In the genomic region with DNA sequence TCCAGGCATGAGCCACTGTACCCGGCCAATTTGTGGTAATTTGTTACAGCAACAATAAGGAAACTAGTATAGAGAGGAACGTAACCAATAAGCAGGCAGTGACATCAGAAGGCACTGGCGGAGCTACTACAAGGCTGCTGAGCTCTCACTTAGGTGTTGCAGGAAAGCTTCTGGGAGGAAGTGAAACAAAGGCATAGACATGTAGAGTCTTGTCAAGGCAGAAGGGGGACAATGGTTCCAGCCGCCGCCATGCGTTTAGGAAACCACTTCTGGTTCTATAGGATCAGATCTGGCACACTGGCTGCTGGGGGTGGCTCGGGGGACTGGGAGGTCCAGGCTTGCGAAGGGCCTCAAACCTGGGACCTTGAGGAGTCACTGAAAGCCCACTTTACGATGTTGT, we compare ENCODE assay signal across 1 cellular context.
A peak's percentile ranks its signal among the peaks of the same experiment; 100 is the strongest.
TF ChIP-seq lines count a peak whose summit lies in the region.

No MANE protein-coding gene starts in this region.

TF ChIP-seq in GM12878, 131 proteins besides CTCF, POLR2A, EP300 and RAD21 (continued from another document and continues in another):
- TF ChIP-seq, protein P1, sequence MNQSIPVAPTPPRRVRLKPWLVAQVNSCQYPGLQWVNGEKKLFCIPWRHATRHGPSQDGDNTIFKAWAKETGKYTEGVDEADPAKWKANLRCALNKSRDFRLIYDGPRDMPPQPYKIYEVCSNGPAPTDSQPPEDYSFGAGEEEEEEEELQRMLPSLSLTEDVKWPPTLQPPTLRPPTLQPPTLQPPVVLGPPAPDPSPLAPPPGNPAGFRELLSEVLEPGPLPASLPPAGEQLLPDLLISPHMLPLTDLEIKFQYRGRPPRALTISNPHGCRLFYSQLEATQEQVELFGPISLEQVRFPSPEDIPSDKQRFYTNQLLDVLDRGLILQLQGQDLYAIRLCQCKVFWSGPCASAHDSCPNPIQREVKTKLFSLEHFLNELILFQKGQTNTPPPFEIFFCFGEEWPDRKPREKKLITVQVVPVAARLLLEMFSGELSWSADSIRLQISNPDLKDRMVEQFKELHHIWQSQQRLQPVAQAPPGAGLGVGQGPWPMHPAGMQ (IDR thresholded peaks at IDR 0.05; ENCODE audit: borderline replicate concordance): no peak
- TF ChIP-seq ASH2L (IDR thresholded peaks at IDR 0.05; ENCODE audit: borderline replicate concordance, low read depth) (no peak), HDAC2 (IDR thresholded peaks at IDR 0.05) (no peak), NR2C1 (IDR thresholded peaks at IDR 0.05) (no peak), ZZZ3 (IDR thresholded peaks at IDR 0.05; ENCODE audit: control insufficient read depth, insufficient read length, low read depth) (no peak), RB1 (IDR thresholded peaks at IDR 0.05; ENCODE audit: borderline replicate concordance) (no peak; the same call in 1 of the 2 replicates), ZNF274 (IDR thresholded peaks at IDR 0.05; ENCODE audit: insufficient read depth, insufficient read length) (no peak), CHD4 (IDR thresholded peaks at IDR 0.05) (no peak), BACH1 (IDR thresholded peaks at IDR 0.05; ENCODE audit: borderline replicate concordance) (no peak; the same call in 1 of the 2 replicates), GABPA (IDR thresholded peaks at IDR 0.05; ENCODE audit: low read depth) (no peak), EED (IDR thresholded peaks at IDR 0.05; ENCODE audit: low read depth) (peak; percentile 88), PAX8 (IDR thresholded peaks at IDR 0.05) (peak; percentile 82; the same call in 1 of the 2 replicates), CBFB (IDR thresholded peaks at IDR 0.05; ENCODE audit: low read depth) (no peak), YBX1 (IDR thresholded peaks at IDR 0.05) (no peak), IRF4 (IDR thresholded peaks at IDR 0.05; ENCODE audit: low read depth, low read length) (peak; percentile 89), BCL11A (IDR thresholded peaks at IDR 0.05; ENCODE audit: low read depth, low read length) (peak; percentile 77), NFIC (IDR thresholded peaks at IDR 0.05; ENCODE audit: low read depth, low read length) (peak; percentile 35; the same call in 1 of the 2 replicates), TBL1XR1 (IDR thresholded peaks at IDR 0.05; ENCODE audit: low read depth, low read length) (no peak), ZSCAN29 (IDR thresholded peaks at IDR 0.05) (no peak), SIN3A (IDR thresholded peaks at IDR 0.05; ENCODE audit: low read depth, low read length) (no peak), RBBP5 (conservative IDR thresholded peaks at IDR 0.05) (no peak), NRF1 (conservative IDR thresholded peaks at IDR 0.05; ENCODE audit: low read depth, low read length) (no peak), EGR1 (IDR thresholded peaks at IDR 0.05; ENCODE audit: borderline replicate concordance in 1 of 2, low read depth in 2 of 2, low read length in 2 of 2) (no peak), STAT3 (IDR thresholded peaks at IDR 0.05; ENCODE audit: low read depth, low read length) (no peak), MXI1 (IDR thresholded peaks at IDR 0.05; ENCODE audit: low read depth, low read length) (no peak), KLF5 (IDR thresholded peaks at IDR 0.05; ENCODE audit: partially characterized antibody) (no peak), SIX5 (IDR thresholded peaks at IDR 0.05; ENCODE audit: low read depth, low read length, severe bottlenecking) (no peak), SP1 (IDR thresholded peaks at IDR 0.05; ENCODE audit: low read depth, low read length) (peak; percentile 64), RFX5 (IDR thresholded peaks at IDR 0.05; ENCODE audit: low read depth, low read length) (peak; percentile 75; the same call in 1 of the 2 replicates), STAT1 (conservative IDR thresholded peaks at IDR 0.05) (no peak)
- TF ChIP-seq, protein P2, sequence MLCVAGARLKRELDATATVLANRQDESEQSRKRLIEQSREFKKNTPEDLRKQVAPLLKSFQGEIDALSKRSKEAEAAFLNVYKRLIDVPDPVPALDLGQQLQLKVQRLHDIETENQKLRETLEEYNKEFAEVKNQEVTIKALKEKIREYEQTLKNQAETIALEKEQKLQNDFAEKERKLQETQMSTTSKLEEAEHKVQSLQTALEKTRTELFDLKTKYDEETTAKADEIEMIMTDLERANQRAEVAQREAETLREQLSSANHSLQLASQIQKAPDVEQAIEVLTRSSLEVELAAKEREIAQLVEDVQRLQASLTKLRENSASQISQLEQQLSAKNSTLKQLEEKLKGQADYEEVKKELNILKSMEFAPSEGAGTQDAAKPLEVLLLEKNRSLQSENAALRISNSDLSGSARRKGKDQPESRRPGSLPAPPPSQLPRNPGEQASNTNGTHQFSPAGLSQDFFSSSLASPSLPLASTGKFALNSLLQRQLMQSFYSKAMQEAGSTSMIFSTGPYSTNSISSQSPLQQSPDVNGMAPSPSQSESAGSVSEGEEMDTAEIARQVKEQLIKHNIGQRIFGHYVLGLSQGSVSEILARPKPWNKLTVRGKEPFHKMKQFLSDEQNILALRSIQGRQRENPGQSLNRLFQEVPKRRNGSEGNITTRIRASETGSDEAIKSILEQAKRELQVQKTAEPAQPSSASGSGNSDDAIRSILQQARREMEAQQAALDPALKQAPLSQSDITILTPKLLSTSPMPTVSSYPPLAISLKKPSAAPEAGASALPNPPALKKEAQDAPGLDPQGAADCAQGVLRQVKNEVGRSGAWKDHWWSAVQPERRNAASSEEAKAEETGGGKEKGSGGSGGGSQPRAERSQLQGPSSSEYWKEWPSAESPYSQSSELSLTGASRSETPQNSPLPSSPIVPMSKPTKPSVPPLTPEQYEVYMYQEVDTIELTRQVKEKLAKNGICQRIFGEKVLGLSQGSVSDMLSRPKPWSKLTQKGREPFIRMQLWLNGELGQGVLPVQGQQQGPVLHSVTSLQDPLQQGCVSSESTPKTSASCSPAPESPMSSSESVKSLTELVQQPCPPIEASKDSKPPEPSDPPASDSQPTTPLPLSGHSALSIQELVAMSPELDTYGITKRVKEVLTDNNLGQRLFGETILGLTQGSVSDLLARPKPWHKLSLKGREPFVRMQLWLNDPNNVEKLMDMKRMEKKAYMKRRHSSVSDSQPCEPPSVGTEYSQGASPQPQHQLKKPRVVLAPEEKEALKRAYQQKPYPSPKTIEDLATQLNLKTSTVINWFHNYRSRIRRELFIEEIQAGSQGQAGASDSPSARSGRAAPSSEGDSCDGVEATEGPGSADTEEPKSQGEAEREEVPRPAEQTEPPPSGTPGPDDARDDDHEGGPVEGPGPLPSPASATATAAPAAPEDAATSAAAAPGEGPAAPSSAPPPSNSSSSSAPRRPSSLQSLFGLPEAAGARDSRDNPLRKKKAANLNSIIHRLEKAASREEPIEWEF (IDR thresholded peaks at IDR 0.05; ENCODE audit: insufficient replicate concordance, low read depth, low read length): no peak
- TF ChIP-seq, protein P3, sequence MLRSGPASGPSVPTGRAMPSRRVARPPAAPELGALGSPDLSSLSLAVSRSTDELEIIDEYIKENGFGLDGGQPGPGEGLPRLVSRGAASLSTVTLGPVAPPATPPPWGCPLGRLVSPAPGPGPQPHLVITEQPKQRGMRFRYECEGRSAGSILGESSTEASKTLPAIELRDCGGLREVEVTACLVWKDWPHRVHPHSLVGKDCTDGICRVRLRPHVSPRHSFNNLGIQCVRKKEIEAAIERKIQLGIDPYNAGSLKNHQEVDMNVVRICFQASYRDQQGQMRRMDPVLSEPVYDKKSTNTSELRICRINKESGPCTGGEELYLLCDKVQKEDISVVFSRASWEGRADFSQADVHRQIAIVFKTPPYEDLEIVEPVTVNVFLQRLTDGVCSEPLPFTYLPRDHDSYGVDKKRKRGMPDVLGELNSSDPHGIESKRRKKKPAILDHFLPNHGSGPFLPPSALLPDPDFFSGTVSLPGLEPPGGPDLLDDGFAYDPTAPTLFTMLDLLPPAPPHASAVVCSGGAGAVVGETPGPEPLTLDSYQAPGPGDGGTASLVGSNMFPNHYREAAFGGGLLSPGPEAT (IDR thresholded peaks at IDR 0.05; ENCODE audit: low read depth): peak; percentile 85
- TF ChIP-seq, protein P4, sequence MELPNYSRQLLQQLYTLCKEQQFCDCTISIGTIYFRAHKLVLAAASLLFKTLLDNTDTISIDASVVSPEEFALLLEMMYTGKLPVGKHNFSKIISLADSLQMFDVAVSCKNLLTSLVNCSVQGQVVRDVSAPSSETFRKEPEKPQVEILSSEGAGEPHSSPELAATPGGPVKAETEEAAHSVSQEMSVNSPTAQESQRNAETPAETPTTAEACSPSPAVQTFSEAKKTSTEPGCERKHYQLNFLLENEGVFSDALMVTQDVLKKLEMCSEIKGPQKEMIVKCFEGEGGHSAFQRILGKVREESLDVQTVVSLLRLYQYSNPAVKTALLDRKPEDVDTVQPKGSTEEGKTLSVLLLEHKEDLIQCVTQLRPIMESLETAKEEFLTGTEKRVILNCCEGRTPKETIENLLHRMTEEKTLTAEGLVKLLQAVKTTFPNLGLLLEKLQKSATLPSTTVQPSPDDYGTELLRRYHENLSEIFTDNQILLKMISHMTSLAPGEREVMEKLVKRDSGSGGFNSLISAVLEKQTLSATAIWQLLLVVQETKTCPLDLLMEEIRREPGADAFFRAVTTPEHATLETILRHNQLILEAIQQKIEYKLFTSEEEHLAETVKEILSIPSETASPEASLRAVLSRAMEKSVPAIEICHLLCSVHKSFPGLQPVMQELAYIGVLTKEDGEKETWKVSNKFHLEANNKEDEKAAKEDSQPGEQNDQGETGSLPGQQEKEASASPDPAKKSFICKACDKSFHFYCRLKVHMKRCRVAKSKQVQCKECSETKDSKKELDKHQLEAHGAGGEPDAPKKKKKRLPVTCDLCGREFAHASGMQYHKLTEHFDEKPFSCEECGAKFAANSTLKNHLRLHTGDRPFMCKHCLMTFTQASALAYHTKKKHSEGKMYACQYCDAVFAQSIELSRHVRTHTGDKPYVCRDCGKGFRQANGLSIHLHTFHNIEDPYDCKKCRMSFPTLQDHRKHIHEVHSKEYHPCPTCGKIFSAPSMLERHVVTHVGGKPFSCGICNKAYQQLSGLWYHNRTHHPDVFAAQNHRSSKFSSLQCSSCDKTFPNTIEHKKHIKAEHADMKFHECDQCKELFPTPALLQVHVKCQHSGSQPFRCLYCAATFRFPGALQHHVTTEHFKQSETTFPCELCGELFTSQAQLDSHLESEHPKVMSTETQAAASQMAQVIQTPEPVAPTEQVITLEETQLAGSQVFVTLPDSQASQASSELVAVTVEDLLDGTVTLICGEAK (IDR thresholded peaks at IDR 0.05; ENCODE audit: borderline replicate concordance): no peak; the same call in 1 of the 2 replicates
- TF ChIP-seq, protein P5, sequence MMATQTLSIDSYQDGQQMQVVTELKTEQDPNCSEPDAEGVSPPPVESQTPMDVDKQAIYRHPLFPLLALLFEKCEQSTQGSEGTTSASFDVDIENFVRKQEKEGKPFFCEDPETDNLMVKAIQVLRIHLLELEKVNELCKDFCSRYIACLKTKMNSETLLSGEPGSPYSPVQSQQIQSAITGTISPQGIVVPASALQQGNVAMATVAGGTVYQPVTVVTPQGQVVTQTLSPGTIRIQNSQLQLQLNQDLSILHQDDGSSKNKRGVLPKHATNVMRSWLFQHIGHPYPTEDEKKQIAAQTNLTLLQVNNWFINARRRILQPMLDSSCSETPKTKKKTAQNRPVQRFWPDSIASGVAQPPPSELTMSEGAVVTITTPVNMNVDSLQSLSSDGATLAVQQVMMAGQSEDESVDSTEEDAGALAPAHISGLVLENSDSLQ (IDR thresholded peaks at IDR 0.05): no peak
- TF ChIP-seq, protein P6, sequence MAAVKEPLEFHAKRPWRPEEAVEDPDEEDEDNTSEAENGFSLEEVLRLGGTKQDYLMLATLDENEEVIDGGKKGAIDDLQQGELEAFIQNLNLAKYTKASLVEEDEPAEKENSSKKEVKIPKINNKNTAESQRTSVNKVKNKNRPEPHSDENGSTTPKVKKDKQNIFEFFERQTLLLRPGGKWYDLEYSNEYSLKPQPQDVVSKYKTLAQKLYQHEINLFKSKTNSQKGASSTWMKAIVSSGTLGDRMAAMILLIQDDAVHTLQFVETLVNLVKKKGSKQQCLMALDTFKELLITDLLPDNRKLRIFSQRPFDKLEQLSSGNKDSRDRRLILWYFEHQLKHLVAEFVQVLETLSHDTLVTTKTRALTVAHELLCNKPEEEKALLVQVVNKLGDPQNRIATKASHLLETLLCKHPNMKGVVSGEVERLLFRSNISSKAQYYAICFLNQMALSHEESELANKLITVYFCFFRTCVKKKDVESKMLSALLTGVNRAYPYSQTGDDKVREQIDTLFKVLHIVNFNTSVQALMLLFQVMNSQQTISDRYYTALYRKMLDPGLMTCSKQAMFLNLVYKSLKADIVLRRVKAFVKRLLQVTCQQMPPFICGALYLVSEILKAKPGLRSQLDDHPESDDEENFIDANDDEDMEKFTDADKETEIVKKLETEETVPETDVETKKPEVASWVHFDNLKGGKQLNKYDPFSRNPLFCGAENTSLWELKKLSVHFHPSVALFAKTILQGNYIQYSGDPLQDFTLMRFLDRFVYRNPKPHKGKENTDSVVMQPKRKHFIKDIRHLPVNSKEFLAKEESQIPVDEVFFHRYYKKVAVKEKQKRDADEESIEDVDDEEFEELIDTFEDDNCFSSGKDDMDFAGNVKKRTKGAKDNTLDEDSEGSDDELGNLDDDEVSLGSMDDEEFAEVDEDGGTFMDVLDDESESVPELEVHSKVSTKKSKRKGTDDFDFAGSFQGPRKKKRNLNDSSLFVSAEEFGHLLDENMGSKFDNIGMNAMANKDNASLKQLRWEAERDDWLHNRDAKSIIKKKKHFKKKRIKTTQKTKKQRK (IDR thresholded peaks at IDR 0.05; ENCODE audit: low read depth, low read length): no peak
- TF ChIP-seq, protein P7, sequence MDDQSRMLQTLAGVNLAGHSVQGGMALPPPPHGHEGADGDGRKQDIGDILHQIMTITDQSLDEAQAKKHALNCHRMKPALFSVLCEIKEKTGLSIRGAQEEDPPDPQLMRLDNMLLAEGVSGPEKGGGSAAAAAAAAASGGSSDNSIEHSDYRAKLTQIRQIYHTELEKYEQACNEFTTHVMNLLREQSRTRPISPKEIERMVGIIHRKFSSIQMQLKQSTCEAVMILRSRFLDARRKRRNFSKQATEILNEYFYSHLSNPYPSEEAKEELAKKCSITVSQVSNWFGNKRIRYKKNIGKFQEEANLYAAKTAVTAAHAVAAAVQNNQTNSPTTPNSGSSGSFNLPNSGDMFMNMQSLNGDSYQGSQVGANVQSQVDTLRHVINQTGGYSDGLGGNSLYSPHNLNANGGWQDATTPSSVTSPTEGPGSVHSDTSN (IDR thresholded peaks at IDR 0.05; ENCODE audit: insufficient replicate concordance, low read depth, low read length): no peak
- TF ChIP-seq, protein P8, sequence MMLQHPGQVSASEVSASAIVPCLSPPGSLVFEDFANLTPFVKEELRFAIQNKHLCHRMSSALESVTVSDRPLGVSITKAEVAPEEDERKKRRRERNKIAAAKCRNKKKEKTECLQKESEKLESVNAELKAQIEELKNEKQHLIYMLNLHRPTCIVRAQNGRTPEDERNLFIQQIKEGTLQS (IDR thresholded peaks at IDR 0.05; ENCODE audit: borderline replicate concordance, extremely low read depth, low read depth, low read length): no peak
